ENCODE assay signal across 6 cellular contexts in the genomic region with DNA sequence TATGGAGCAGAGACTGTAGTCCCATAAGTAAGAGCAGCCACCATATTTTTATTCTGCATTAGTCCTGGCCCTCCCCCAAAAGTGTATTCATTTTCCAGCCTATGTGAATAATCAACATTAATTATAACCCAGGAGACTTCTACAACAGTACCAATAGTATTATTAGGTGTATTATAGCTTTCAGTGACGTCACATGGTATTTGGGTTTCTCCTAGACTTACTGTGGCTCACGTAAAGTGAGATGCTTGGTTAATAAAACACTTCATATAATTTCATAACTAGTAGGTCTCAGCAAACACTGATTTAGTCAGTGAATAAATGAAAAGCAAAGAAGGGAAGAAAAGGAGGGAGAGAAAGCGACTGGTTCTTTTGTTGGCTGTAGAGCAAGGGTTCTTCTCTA.
"Had no signal": no experiment of that assay in that cellular context is flagged by ENCODE, and none has a peak within 500 bp of the region (broad histone marks: within the 10 kb centered on the region; RNA-seq: fewer than 3 reads in every experiment).

No MANE protein-coding gene starts in this region.

- ATAC-seq: K562 had no signal

- FAIRE-seq: HTR-8/SVneo, K562 had no signal

- H3K4me3 ChIP-seq: K562 had no signal

- H3K27ac ChIP-seq: HL-60 had no signal

- DNase-seq: IMR-90, KBM-7, KG1 had no signal
